17 cellular contexts compared by ENCODE assay signal in the genomic region with DNA sequence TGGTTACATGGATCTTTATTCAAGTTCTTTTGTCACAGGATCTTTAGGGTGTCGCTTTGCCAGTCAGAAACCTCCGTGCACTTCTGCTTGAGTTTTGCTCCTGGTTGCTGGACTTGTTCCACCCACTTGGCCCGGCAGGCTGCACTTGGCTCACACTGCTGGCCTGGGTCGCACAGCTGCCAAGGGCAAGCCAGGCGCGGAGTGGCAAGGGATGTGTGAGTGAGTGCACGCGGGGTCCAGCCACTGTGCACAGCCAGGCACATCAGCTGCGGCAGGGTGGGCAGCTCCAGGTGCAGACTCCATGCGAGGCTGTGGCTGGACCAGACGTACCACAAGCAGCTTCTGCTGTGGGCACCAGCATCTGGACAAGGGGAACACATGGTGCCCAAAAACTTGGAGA.
"Had no signal": no experiment of that assay in that cellular context is flagged by ENCODE, and none has a peak within 500 bp of the region (broad histone marks: within the 10 kb centered on the region; RNA-seq: fewer than 3 reads in every experiment).

No MANE protein-coding gene starts in this region.

- H3K4me1 Mint-ChIP-seq: activated naive CD8-positive, alpha-beta T cell treated with anti-CD3 and anti-CD28 coated beads, Interleukin-2, amount 50 U/mL, for 24 hours; central memory CD8-positive, alpha-beta T cell had no signal

- H3K4me3 ChIP-seq: colonic mucosa, smooth muscle cell, thoracic aorta had no signal

- ATAC-seq: activated CD8-positive, alpha-beta T cell treated with anti-CD3 and anti-CD28 coated beads for 36 hours; activated naive CD8-positive, alpha-beta T cell treated with anti-CD3 and anti-CD28 coated beads, Interleukin-2, amount 50 U/mL, for 24 hours; natural killer cell treated with Interleukin-12 subunit alpha and Interleukin-12 subunit beta and Interleukin-15 and Interleukin-18, amount 100 ng/mL, for 72 hours had no signal

- H3K27me3 Mint-ChIP-seq: activated B cell treated with CpG ODN at 0.5 μM for 24 hours; activated CD8-positive, alpha-beta T cell treated with anti-CD3 and anti-CD28 coated beads for 36 hours; activated naive CD8-positive, alpha-beta T cell treated with anti-CD3 and anti-CD28 coated beads, Interleukin-2, amount 50 U/mL, for 24 hours; activated T-cell treated with anti-CD3 and anti-CD28 coated beads, Interleukin-2, amount 50 U/mL, for 24 hours; central memory CD8-positive, alpha-beta T cell; natural killer cell treated with Interleukin-12 subunit alpha and Interleukin-12 subunit beta and Interleukin-15 and Interleukin-18, amount 100 ng/mL, for 72 hours had no signal

- H3K9ac ChIP-seq: SK-N-SH had no signal

- H3K9me3 Mint-ChIP-seq: activated CD8-positive, alpha-beta T cell treated with anti-CD3 and anti-CD28 coated beads for 36 hours; activated naive CD4-positive, alpha-beta T cell treated with anti-CD3 and anti-CD28 coated beads for 36 hours; activated naive CD8-positive, alpha-beta T cell treated with anti-CD3 and anti-CD28 coated beads, Interleukin-2, amount 50 U/mL, for 24 hours; activated T-cell treated with anti-CD3 and anti-CD28 coated beads, Interleukin-2, amount 50 U/mL, for 24 hours; central memory CD8-positive, alpha-beta T cell; natural killer cell treated with Interleukin-12 subunit alpha and Interleukin-12 subunit beta and Interleukin-15 and Interleukin-18, amount 100 ng/mL, for 72 hours had no signal

- H3K4me3 Mint-ChIP-seq: activated B cell treated with CpG ODN at 0.5 μM for 24 hours; activated CD8-positive, alpha-beta T cell treated with anti-CD3 and anti-CD28 coated beads for 36 hours; activated naive CD4-positive, alpha-beta T cell treated with anti-CD3 and anti-CD28 coated beads for 36 hours; activated naive CD8-positive, alpha-beta T cell treated with anti-CD3 and anti-CD28 coated beads, Interleukin-2, amount 50 U/mL, for 24 hours; activated T-cell treated with anti-CD3 and anti-CD28 coated beads, Interleukin-2, amount 50 U/mL, for 24 hours; central memory CD8-positive, alpha-beta T cell; natural killer cell treated with Interleukin-12 subunit alpha and Interleukin-12 subunit beta and Interleukin-15 and Interleukin-18, amount 100 ng/mL, for 72 hours had no signal

- H3K4me1 ChIP-seq: colonic mucosa had no signal

- H3K27me3 ChIP-seq: brain microvascular endothelial cell, colonic mucosa had no signal

- DNase-seq: activated B cell treated with CpG ODN at 0.5 μM for 24 hours; activated CD4-positive, alpha-beta T cell treated with anti-CD3 and anti-CD28 coated beads for 48 hours; activated CD8-positive, alpha-beta T cell treated with anti-CD3 and anti-CD28 coated beads for 36 hours; activated naive CD4-positive, alpha-beta T cell treated with anti-CD3 and anti-CD28 coated beads for 36 hours; activated naive CD8-positive, alpha-beta T cell treated with anti-CD3 and anti-CD28 coated beads, Interleukin-2, amount 50 U/mL, for 24 hours; activated T-cell treated with anti-CD3 and anti-CD28 coated beads, Interleukin-2, amount 50 U/mL, for 24 hours; brain microvascular endothelial cell; colonic mucosa; erythroblast; foreskin melanocyte; mesendoderm; SK-N-SH; stimulated activated CD4-positive, alpha-beta T cell treated with anti-CD3 and anti-CD28 coated beads, Interleukin-4, amount 100 ng/mL, for 1 hour had no signal

- H3K27ac ChIP-seq: brain microvascular endothelial cell, colonic mucosa, thoracic aorta had no signal

- H3K36me3 ChIP-seq: thoracic aorta had no signal

- H3K27ac Mint-ChIP-seq: activated B cell treated with CpG ODN at 0.5 μM for 24 hours; activated CD8-positive, alpha-beta T cell treated with anti-CD3 and anti-CD28 coated beads for 36 hours; activated naive CD4-positive, alpha-beta T cell treated with anti-CD3 and anti-CD28 coated beads for 36 hours; activated naive CD8-positive, alpha-beta T cell treated with anti-CD3 and anti-CD28 coated beads, Interleukin-2, amount 50 U/mL, for 24 hours; activated T-cell treated with anti-CD3 and anti-CD28 coated beads, Interleukin-2, amount 50 U/mL, for 24 hours; natural killer cell treated with Interleukin-12 subunit alpha and Interleukin-12 subunit beta and Interleukin-15 and Interleukin-18, amount 100 ng/mL, for 72 hours had no signal

- H3K9me3 ChIP-seq: colonic mucosa, SK-N-SH, thoracic aorta had no signal
